In the genomic region with DNA sequence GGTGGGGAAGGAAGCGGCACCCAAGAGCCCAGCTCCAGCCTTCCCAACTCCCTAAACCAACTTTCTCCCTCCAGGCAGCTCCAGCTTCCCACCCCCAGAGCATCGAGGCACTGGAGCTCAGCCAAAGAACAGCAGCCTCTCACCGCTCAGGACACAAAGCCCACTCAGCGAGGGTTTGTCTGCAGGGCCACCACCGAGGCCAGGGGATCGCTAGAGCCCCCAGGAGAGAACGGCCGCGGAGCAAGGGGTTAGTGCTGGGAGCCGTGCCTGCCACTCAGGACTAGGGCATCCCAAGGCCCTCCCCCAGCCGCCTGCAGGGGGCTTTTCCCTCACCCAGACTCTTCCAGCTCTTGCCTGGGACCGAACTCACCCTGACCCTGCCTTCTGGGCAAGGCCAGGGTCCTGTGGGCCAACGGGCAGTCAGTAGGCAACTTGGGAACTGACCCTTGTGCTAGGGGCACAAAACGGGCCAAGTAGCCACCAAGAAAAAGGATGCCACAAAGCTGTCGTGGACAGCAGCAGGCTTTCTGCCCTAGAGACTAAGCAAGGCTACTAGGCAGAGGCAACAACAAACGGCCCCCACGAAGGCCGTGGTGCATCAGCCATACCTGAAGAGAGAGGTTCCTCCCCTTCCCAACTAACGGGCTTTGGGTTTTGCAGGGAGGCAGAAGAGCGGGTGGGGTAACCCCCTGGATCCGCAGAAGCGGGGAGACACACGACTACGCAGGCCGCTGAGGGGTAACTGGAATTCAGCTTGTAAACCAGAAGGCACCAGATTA, we compare ENCODE assay signal across 8 cellular contexts. TPM values are rescaled to one million over a fixed set of nuclear protein-coding genes. Genes with fewer than 3 reads are reported as not detected.
DNase-seq lines count a peak whose midpoint lies in the region; ATAC-seq and TF ChIP-seq lines count a peak whose summit lies in the region.

No MANE protein-coding gene starts in this region.

- H2BK5ac ChIP-seq in trophoblast cell (ENCODE audit: low read depth, low read length, poor library complexity) = no peak overlapping the region

- ATAC-seq in HG03196 (IDR thresholded peaks at IDR 0.05; ENCODE audit: unreplicated experiment) (no peak), HG02981 (IDR thresholded peaks at IDR 0.05; ENCODE audit: unreplicated experiment) (no peak), GM21381 (IDR thresholded peaks at IDR 0.05; ENCODE audit: unreplicated experiment) (no peak)

- peak; percentile 12 for DNase-seq in EL
- DNase-seq in endodermal cell = no peak
- no peak for DNase-seq in trophoblast cell
- no peak for DNase-seq in GM10248 (ENCODE audit: extremely low spot score)

- H2AK5ac ChIP-seq in trophoblast cell (ENCODE audit: low read length) = no peak overlapping the region

- H4K8ac ChIP-seq in trophoblast cell (ENCODE audit: low read depth, low read length) = no peak overlapping the region

- H3K79me1 ChIP-seq in trophoblast cell (ENCODE audit: low read length) = peaks cover 21% of the 10 kb centered on the region

- peaks cover 86% of the 10 kb centered on the region for H3K79me2 ChIP-seq in OCI-LY3 (ENCODE audit: low read length)
- peaks cover 61% of the 10 kb centered on the region for H3K79me2 ChIP-seq in trophoblast cell (ENCODE audit: control insufficient read depth, insufficient read depth, low read length, poor library complexity)

- H2AFZ ChIP-seq in OCI-LY3 (ENCODE audit: low read depth, low read length) = no peak overlapping the region
- H2AFZ ChIP-seq in trophoblast cell (ENCODE audit: insufficient read depth, low read length, poor library complexity) = no peak overlapping the region

- H3K9me3 ChIP-seq in OCI-LY3 (ENCODE audit: insufficient read depth, low read length) (no peaks in the 10 kb centered on the region), endodermal cell (ENCODE audit: control insufficient read depth, low read length) (no peaks in the 10 kb centered on the region), trophoblast cell (ENCODE audit: insufficient read depth, low read depth, low read length) (no peaks in the 10 kb centered on the region)

- WGBS in endodermal cell (ENCODE audit: insufficient coverage in 1 of 2, insufficient read length in 1 of 2), 2 experiments = 7% methylated on average over 25 of the region's 25 CpGs; no CpG with 5 or more reads in 1 of the 2 experiments
- WGBS in trophoblast cell (ENCODE audit: extremely low coverage, insufficient coverage, insufficient read length) = no CpG with 5 or more reads among the region's 25 CpGs

- H3K36me3 Mint-ChIP-seq in endodermal cell (ENCODE audit: low read depth) = peaks cover 18% of the 10 kb centered on the region

- H4K20me1 ChIP-seq in OCI-LY3 (ENCODE audit: insufficient read depth, low read length) = peaks cover 55% of the 10 kb centered on the region

- no peak overlapping the region for H2BK12ac ChIP-seq in trophoblast cell (ENCODE audit: low read length)

- H3K27ac ChIP-seq in OCI-LY3 (ENCODE audit: low read length) (peak overlapping the region; percentile 98), endodermal cell (ENCODE audit: low read depth, low read length) (no peak overlapping the region), trophoblast cell (ENCODE audit: low read depth, low read length) (no peak overlapping the region)

- H3K4ac ChIP-seq in trophoblast cell (ENCODE audit: low read depth, low read length) = peak overlapping the region; percentile 83

- no peak overlapping the region for H4K12ac ChIP-seq in trophoblast cell (ENCODE audit: low read depth, low read length)

- no peak overlapping the region for H4K91ac ChIP-seq in trophoblast cell (ENCODE audit: low read depth, low read length)

- peak overlapping the region; percentile 96 for H3K4me3 Mint-ChIP-seq in endodermal cell

- no peaks in the 10 kb centered on the region for H3K9me3 Mint-ChIP-seq in endodermal cell

- H3K27ac Mint-ChIP-seq in endodermal cell = peak overlapping the region; percentile 90

- H3K4me3 ChIP-seq in OCI-LY3 (ENCODE audit: low read length) = peak overlapping the region; percentile 97
- H3K4me3 ChIP-seq in endodermal cell (ENCODE audit: low read length) = peak overlapping the region; percentile 89
- peak overlapping the region; percentile 98 for H3K4me3 ChIP-seq in trophoblast cell (ENCODE audit: low read depth, low read length)

- H3K23ac ChIP-seq in trophoblast cell (ENCODE audit: low read length) = no peak overlapping the region

- no peaks in the 10 kb centered on the region for H3K27me3 ChIP-seq in OCI-LY3 (ENCODE audit: low read depth, low read length)
- H3K27me3 ChIP-seq in endodermal cell (ENCODE audit: control insufficient read depth, insufficient read depth, low read length, poor library complexity, severe bottlenecking) = no peaks in the 10 kb centered on the region
- no peaks in the 10 kb centered on the region for H3K27me3 ChIP-seq in trophoblast cell (ENCODE audit: insufficient read depth, low read length)

- no peak overlapping the region for H2BK120ac ChIP-seq in trophoblast cell (ENCODE audit: insufficient read depth, low read length, poor library complexity)

- H3K9ac ChIP-seq in OCI-LY3 (ENCODE audit: low read length) (peak overlapping the region; percentile 100), endodermal cell (ENCODE audit: extremely low read depth, low read length, poor library complexity, severe bottlenecking) (peak overlapping the region; percentile 62), trophoblast cell (ENCODE audit: low read length) (peak overlapping the region; percentile 74)

- H3K36me3 ChIP-seq in OCI-LY3 (replicated peaks; ENCODE audit: low read depth, low read length) (peaks cover 23% of the 10 kb centered on the region), endodermal cell (ENCODE audit: control insufficient read depth, insufficient read depth, low read length) (peaks cover 13% of the 10 kb centered on the region), trophoblast cell (ENCODE audit: control insufficient read depth in 1 of 2, insufficient read depth in 2 of 2, low read length in 2 of 2) (peaks cover 21 to 28% of the 10 kb centered on the region in 2 experiments)

- no peak overlapping the region for H3K14ac ChIP-seq in trophoblast cell (ENCODE audit: low read length)

- H3K4me1 ChIP-seq in OCI-LY3 (ENCODE audit: low read length) (peaks cover 38% of the 10 kb centered on the region), endodermal cell (ENCODE audit: control insufficient read depth, insufficient read depth, low read length) (peaks cover 9% of the 10 kb centered on the region), trophoblast cell (ENCODE audit: control insufficient read depth in 1 of 2, insufficient read depth in 2 of 2, low read length in 2 of 2) (peaks cover 7 to 14% of the 10 kb centered on the region in 2 experiments)

- no peak for TF ChIP-seq CTCF in OCI-LY3 (IDR thresholded peaks at IDR 0.05; ENCODE audit: low read depth, low read length)
- peak; percentile 34 for TF ChIP-seq CTCF in endodermal cell (conservative IDR thresholded peaks at IDR 0.05)
- no peak for TF ChIP-seq CTCF in GM10248 (IDR thresholded peaks at IDR 0.05; ENCODE audit: control extremely low read depth, extremely low read depth, low read depth, missing control alignments)

- CTCF ChIA-PET in GM10248 (lab: Yijun Ruan, JAX) = interaction anchor here (1.0 to 14.3 kb wide), 3 partner anchors 20 to 206 kb away, joined by 3 to 137 read pairs (median 4); partner anchors contain the start of genes PLXNB3 and RENBP

- H3K4me2 ChIP-seq in OCI-LY3 (ENCODE audit: low read length) (peak overlapping the region; percentile 98), trophoblast cell (ENCODE audit: low read length) (peak overlapping the region; percentile 96)

- no peaks in the 10 kb centered on the region for H3K27me3 Mint-ChIP-seq in endodermal cell (ENCODE audit: insufficient read depth)

- no peak overlapping the region for H3K18ac ChIP-seq in trophoblast cell (ENCODE audit: low read length)

- H3K4me1 Mint-ChIP-seq in endodermal cell = peaks cover 41% of the 10 kb centered on the region

- POLR2A ChIA-PET in GM10248 (lab: Yijun Ruan, JAX) = interaction anchor here (0.6 kb wide), 1 partner anchor 165 kb away, joined by 4 read pairs; no protein-coding TSS in a partner anchor

RNA-seq across cellular contexts. Expression of gene HCFC1, which starts 2.3 kb away (rescaled TPM):
- total RNA-seq in endodermal cell = 100 to 1,000 TPM in 1 of 2 donors, 10 to 100 TPM in 1; 93.4 to 112 TPM
- 60.4 TPM for polyA plus RNA-seq in endodermal cell (2013, experiment 1 of 2)
- polyA plus RNA-seq in endodermal cell (2013, experiment 2 of 2) = 63.4 TPM
- polyA plus RNA-seq in trophoblast cell (2013) = 47.6 and 50.4 TPM in 2 replicates

RNA-seq across cellular contexts. Expression of gene TMEM187, which starts 3.2 kb away (rescaled TPM):
- 1 to 10 TPM; 4.8 to 8.1 TPM for total RNA-seq in endodermal cell
- polyA plus RNA-seq in endodermal cell (2013, experiment 1 of 2) = 4.8 TPM
- polyA plus RNA-seq in endodermal cell (2013, experiment 2 of 2) = 5.3 TPM
- 4.9 and 5.0 TPM in 2 replicates for polyA plus RNA-seq in trophoblast cell (2013)

RNA-seq across cellular contexts. Expression of gene RENBP, which starts 24.9 kb away (rescaled TPM):
- 10 to 100 TPM; 12.0 to 17.5 TPM for total RNA-seq in endodermal cell
- polyA plus RNA-seq in endodermal cell (2013, experiment 1 of 2) = 9.5 TPM
- polyA plus RNA-seq in endodermal cell (2013, experiment 2 of 2) = 7.5 TPM
- 0.82 and 0.94 TPM in 2 replicates for polyA plus RNA-seq in trophoblast cell (2013)

RNA-seq across cellular contexts. Expression of gene NAA10, which starts 34.5 kb away (rescaled TPM):
- total RNA-seq in endodermal cell = 10 to 100 TPM; 91.6 to 99.3 TPM
- 99.4 TPM for polyA plus RNA-seq in endodermal cell (2013, experiment 1 of 2)
- 86.3 TPM for polyA plus RNA-seq in endodermal cell (2013, experiment 2 of 2)
- polyA plus RNA-seq in trophoblast cell (2013) = 92.2 and 95.5 TPM in 2 replicates

RNA-seq across cellular contexts. Expression of gene ARHGAP4, which starts 43.2 kb away (rescaled TPM):
- 10 to 100 TPM; 56.0 to 65.0 TPM for total RNA-seq in endodermal cell
- 10.5 TPM for polyA plus RNA-seq in endodermal cell (2013, experiment 1 of 2)
- polyA plus RNA-seq in endodermal cell (2013, experiment 2 of 2) = 10.0 TPM
- 1.5 and 1.9 TPM in 2 replicates for polyA plus RNA-seq in trophoblast cell (2013)
